9 cellular contexts compared by ENCODE assay signal in genomic region chr10:25174461-25175230, GRCh38. TPM values are rescaled to one million over a fixed set of nuclear protein-coding genes. Genes with fewer than 3 reads are reported as not detected.
DNase-seq lines count a peak whose midpoint lies in the region; ATAC-seq, FAIRE-seq and TF ChIP-seq lines count a peak whose summit lies in the region.
"Had no signal": no experiment of that assay in that cellular context is flagged by ENCODE, and none has a peak within 500 bp of the region (broad histone marks: within the 10 kb centered on the region; RNA-seq: fewer than 3 reads in every experiment).

TSS of gene GPR158 (plus strand) at chr10:25175001. CDS start at chr10:25175421, 420 bp downstream.

- no peak within 1 kb of the TSS for H3K27ac Mint-ChIP-seq in activated T-cell treated with anti-CD3 and anti-CD28 coated beads, Interleukin-2, amount 50 U/mL, for 72 hours

- no peaks in the 10 kb centered on the region for H3K9me3 ChIP-seq in esophagus squamous epithelium
- no peaks in the 10 kb centered on the region for H3K9me3 ChIP-seq in mucosa of descending colon

- peak within 1 kb of the TSS; percentile 72 to 77 for H3K4me3 Mint-ChIP-seq in activated T-cell treated with anti-CD3 and anti-CD28 coated beads, Interleukin-2, amount 50 U/mL, for 72 hours
- H3K4me3 Mint-ChIP-seq: IgD-negative memory B cell had no signal

- H3K27me3 Mint-ChIP-seq in activated T-cell treated with anti-CD3 and anti-CD28 coated beads, Interleukin-2, amount 50 U/mL, for 72 hours (ENCODE audit: low read depth) = peaks cover 31% of the 10 kb centered on the region

- peak; percentile 66 for DNase-seq in D721Med (ENCODE audit: insufficient read length, low spot score)
- peak; percentile 38 for DNase-seq in NCI-H748 treated with DMSO at 0.1 percent for 48 hours (lab: John Stamatoyannopoulos, UW)
- DNase-seq in activated T-cell treated with anti-CD3 and anti-CD28 coated beads, Interleukin-2, amount 50 U/mL, for 72 hours = peak; percentile 59 to 60
- DNase-seq in esophagus squamous epithelium (lab: John Stamatoyannopoulos, UW) = no peak
- peak; percentile 82 to 93 (median 90) for DNase-seq in mucosa of descending colon
- DNase-seq in stimulated activated CD8-positive, alpha-beta memory T cell treated with anti-CD3 and anti-CD28 coated beads, Interleukin-2, amount 100 ng/mL, for 48 hours (ENCODE audit: low read depth in 2 of 2) = peak; percentile 33 to 35
- no peak for DNase-seq in mesenteric fat pad (ENCODE audit: low spot score)

- ATAC-seq in HG03342 (IDR thresholded peaks at IDR 0.05; ENCODE audit: unreplicated experiment) = peak; percentile 67
- ATAC-seq in activated T-cell treated with anti-CD3 and anti-CD28 coated beads, Interleukin-2, amount 50 U/mL, for 72 hours (replicated peaks in 1 of 2) = peak; percentile 38 to 67
- ATAC-seq in mucosa of descending colon = peak; percentile 98

- FAIRE-seq in D721Med (lab: Jason Lieb, UNC) = no peak

- H3K36me3 Mint-ChIP-seq in activated T-cell treated with anti-CD3 and anti-CD28 coated beads, Interleukin-2, amount 50 U/mL, for 72 hours (ENCODE audit: insufficient read depth in 2 of 2) = peaks cover 5 to 6% of the 10 kb centered on the region in 2 donors

- H3K4me1 ChIP-seq in esophagus squamous epithelium = peaks cover 9 to 26% (median 11%) of the 10 kb centered on the region in 3 donors
- H3K4me1 ChIP-seq in mucosa of descending colon (ENCODE audit: low read depth) = peaks cover 13% of the 10 kb centered on the region

- H3K4me3 ChIP-seq in esophagus squamous epithelium (peak within 1 kb of the TSS; percentile 29 to 57 (median 42)), mucosa of descending colon (no peak within 1 kb of the TSS)

- no peak within 1 kb of the TSS for H3K27ac ChIP-seq in esophagus squamous epithelium

- WGBS in esophagus squamous epithelium, 2 donors = 8 to 13% methylated on average over 5 to 18 of the region's 83 CpGs

- no peaks in the 10 kb centered on the region for H3K4me1 Mint-ChIP-seq in activated T-cell treated with anti-CD3 and anti-CD28 coated beads, Interleukin-2, amount 50 U/mL, for 72 hours (ENCODE audit: low read depth)

- H3K36me3 ChIP-seq in esophagus squamous epithelium (no peaks in the 10 kb centered on the region), mucosa of descending colon (ENCODE audit: low read depth) (no peaks in the 10 kb centered on the region)

- TF ChIP-seq POLR2A in esophagus squamous epithelium (IDR thresholded peaks at IDR 0.05) = no peak

- intact Hi-C loops in esophagus squamous epithelium (cut with DNase I) = no loop called here
- intact Hi-C loops in mucosa of descending colon (cut with DNase I, micrococcal nuclease) = no loop called here

- TF ChIP-seq CTCF in D721Med (IDR thresholded peaks at IDR 0.05; ENCODE audit: insufficient read depth, missing control alignments) = no peak
- no peak for TF ChIP-seq CTCF in esophagus squamous epithelium (IDR thresholded peaks at IDR 0.05)
- TF ChIP-seq CTCF in mucosa of descending colon (IDR thresholded peaks at IDR 0.05) = no peak

- peaks cover 8 to 76% (median 30%) of the 10 kb centered on the region in 4 donors for H3K27me3 ChIP-seq in esophagus squamous epithelium

- H3K9me3 Mint-ChIP-seq in activated T-cell treated with anti-CD3 and anti-CD28 coated beads, Interleukin-2, amount 50 U/mL, for 72 hours = peaks cover 2 to 9% of the 10 kb centered on the region in 2 donors

RNA-seq across cellular contexts. Expression of gene GPR158, which starts in this region (rescaled TPM):
- total RNA-seq in activated T-cell treated with anti-CD3 and anti-CD28 coated beads, Interleukin-2, amount 50 U/mL, for 72 hours = not detected
- not detected for total RNA-seq in esophagus squamous epithelium
- total RNA-seq in mucosa of descending colon = under 1 TPM; 0.20 to 0.51 (median 0.24) TPM
- 0.58 TPM for total RNA-seq in mesenteric fat pad

Comparison
In these comparisons a context has a peak if more than half of its experiments do, and no peak if none do; other contexts are left out.
1. Peak in DNase-seq and ATAC-seq in activated T-cell treated with anti-CD3 and anti-CD28 coated beads, Interleukin-2, amount 50 U/mL, for 72 hours; RNA of the gene not detected or under 1 TPM.
2. Peak in DNase-seq and ATAC-seq in mucosa of descending colon; RNA of the gene not detected or under 1 TPM.
3. DNase-seq: peak in D721Med (single experiment), NCI-H748 treated with DMSO at 0.1 percent for 48 hours (single experiment) and stimulated activated CD8-positive, alpha-beta memory T cell treated with anti-CD3 and anti-CD28 coated beads, Interleukin-2, amount 100 ng/mL, for 48 hours (2 of 2); none in esophagus squamous epithelium (single experiment) and mesenteric fat pad (single experiment).
4. Peak in every context shown above with its lines, with median percentiles within 50 percentile points of each other: ATAC-seq.